In the genomic region with DNA sequence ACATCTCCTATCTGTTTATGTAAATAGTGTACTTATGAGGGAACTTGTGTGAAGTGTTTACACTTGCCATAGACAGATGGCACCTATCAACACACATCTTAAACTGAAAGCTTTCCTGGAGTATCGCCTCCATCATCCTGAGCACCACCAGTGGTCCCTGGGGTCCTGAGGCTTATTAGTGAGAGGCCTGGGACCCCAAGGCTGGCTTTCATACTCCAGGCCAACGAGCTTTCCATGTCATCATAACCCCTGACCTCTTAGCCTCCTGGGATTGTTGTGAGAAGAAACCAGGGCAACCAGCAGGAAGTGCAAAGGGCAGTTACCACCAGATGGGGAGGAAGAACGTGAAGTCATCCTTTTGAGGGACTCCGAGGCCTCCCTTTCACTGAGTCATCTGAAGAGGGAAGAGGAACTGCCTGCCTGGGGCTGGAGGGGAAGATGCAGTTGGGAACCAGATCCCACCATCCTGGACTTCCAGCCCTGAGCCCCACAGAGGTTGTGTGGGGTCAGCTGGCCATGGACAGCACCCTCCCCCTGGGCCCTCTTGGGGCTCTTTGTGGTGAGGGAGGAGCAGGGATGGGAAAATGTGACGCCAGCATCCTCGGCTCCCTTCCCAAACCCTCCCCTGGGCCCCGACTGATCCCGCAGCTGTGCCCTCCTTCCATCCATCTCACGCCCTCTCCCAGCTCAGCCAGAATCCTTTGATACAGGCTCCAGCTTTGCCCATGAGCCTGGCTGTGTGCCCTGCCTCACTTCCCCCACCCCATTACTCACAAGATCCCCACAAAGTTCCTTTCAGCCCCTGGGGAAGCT, we compare ENCODE assay signal across 1 cellular context.
TF ChIP-seq lines count a peak whose summit lies in the region.

No MANE protein-coding gene starts in this region.

TF ChIP-seq in IMR-90, 13 proteins besides CTCF, POLR2A, EP300 and RAD21 (continued from another document):
- TF ChIP-seq, protein P1, sequence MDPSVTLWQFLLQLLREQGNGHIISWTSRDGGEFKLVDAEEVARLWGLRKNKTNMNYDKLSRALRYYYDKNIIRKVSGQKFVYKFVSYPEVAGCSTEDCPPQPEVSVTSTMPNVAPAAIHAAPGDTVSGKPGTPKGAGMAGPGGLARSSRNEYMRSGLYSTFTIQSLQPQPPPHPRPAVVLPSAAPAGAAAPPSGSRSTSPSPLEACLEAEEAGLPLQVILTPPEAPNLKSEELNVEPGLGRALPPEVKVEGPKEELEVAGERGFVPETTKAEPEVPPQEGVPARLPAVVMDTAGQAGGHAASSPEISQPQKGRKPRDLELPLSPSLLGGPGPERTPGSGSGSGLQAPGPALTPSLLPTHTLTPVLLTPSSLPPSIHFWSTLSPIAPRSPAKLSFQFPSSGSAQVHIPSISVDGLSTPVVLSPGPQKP (IDR thresholded peaks at IDR 0.05; ENCODE audit: borderline replicate concordance, low read depth, low read length) = no peak
